ENCODE assay signal across 16 cellular contexts in genomic region chr2:148244593-148245292, GRCh38.
DNase-seq lines count a peak whose midpoint lies in the region; ATAC-seq, FAIRE-seq and TF ChIP-seq lines count a peak whose summit lies in the region.
"Had no signal": no experiment of that assay in that cellular context is flagged by ENCODE, and none has a peak within 500 bp of the region (broad histone marks: within the 10 kb centered on the region; RNA-seq: fewer than 3 reads in every experiment).

No MANE protein-coding gene starts in this region.

- no peak overlapping the region for H3K14ac ChIP-seq in H9 (ENCODE audit: insufficient read depth, low read length)

- H3K4me3 ChIP-seq in A549 (no peak overlapping the region), astrocyte (ENCODE audit: insufficient read depth, low read depth, low read length) (no peak overlapping the region)
- H3K4me3 ChIP-seq: BLaER1 treated with 17β-estradiol and CSF1 and Interleukin-3, amounts not matched to agents 10 nM and 100 nM had no signal

- H3K27ac Mint-ChIP-seq in H9 (peak overlapping the region; percentile 29 to 78 (median 77); a peak in 2 of 7 replicates), astrocyte (ENCODE audit: unreplicated experiment) (no peak overlapping the region)
- H3K27ac Mint-ChIP-seq: activated CD4-positive, alpha-beta memory T cell treated with anti-CD3 and anti-CD28 coated beads for 36 hours; activated naive CD8-positive, alpha-beta T cell; stimulated activated naive CD8-positive, alpha-beta T cell treated with anti-CD3 and anti-CD28 coated beads, Interleukin-15, Interleukin-2, amounts not matched to agents 100 ng/mL and 50 ng/mL, for 24 hours; T-helper 17 cell had no signal

- H3K36me3 Mint-ChIP-seq in H9 (ENCODE audit: insufficient read depth in 1 of 3, low read depth in 3 of 3) (peaks cover 6 to 10% (median 7%) of the 10 kb centered on the region in 3 experiments), astrocyte (ENCODE audit: low read depth, unreplicated experiment) (peaks cover 8% of the 10 kb centered on the region)

- peaks cover 16% of the 10 kb centered on the region; the same call in 2 of the 3 replicates for H3K9me3 ChIP-seq in A549
- H3K9me3 ChIP-seq in H9 (ENCODE audit: control insufficient read depth, low read depth, low read length): no peaks in the 10 kb centered on the region
- no peaks in the 10 kb centered on the region for H3K9me3 ChIP-seq in astrocyte (ENCODE audit: insufficient read depth, low read depth, low read length)

- H4K20me1 ChIP-seq in H9 (ENCODE audit: control insufficient read depth, insufficient read depth, insufficient read length) (no peaks in the 10 kb centered on the region), astrocyte (ENCODE audit: insufficient read depth, low read length) (no peaks in the 10 kb centered on the region)
- H4K20me1 ChIP-seq: BLaER1 treated with 17β-estradiol and CSF1 and Interleukin-3, amounts not matched to agents 10 nM and 100 nM had no signal

- H3K4me1 Mint-ChIP-seq in H9 (no peaks in the 10 kb centered on the region), astrocyte (ENCODE audit: low read depth, unreplicated experiment) (peaks cover 7% of the 10 kb centered on the region)
- H3K4me1 Mint-ChIP-seq: T-helper 17 cell had no signal

- H2AFZ ChIP-seq in H9 (ENCODE audit: low read length) (no peak overlapping the region), astrocyte (ENCODE audit: low read depth, low read length) (no peak overlapping the region)

- H2BK15ac ChIP-seq in H9 (ENCODE audit: low read depth, low read length): no peak overlapping the region

- DNase-seq in A549 (ENCODE audit: low read depth in 1 of 2, low spot score in 1 of 2) (peak in 1 of 2 experiments; percentile 25), H9 (no peak), astrocyte (ENCODE audit: low read depth) (peak; percentile 68), kidney glomerular epithelial cell (lab: John Stamatoyannopoulos, UW) (peak; percentile 65), cerebellum (ENCODE audit: low spot score) (no peak)
- DNase-seq: activated CD4-positive, alpha-beta memory T cell treated with anti-CD3 and anti-CD28 coated beads for 36 hours; islet precursor cell; MV-4-11; stimulated activated CD4-positive, alpha-beta T cell treated with anti-CD3 and anti-CD28 coated beads, Interleukin-1b, Interleukin-23, amount 100 ng/mL, for 48 hours; T-helper 17 cell had no signal

- H3K4me3 Mint-ChIP-seq in H9 (no peak overlapping the region), astrocyte (ENCODE audit: unreplicated experiment) (no peak overlapping the region)
- H3K4me3 Mint-ChIP-seq: activated CD4-positive, alpha-beta memory T cell treated with anti-CD3 and anti-CD28 coated beads for 36 hours; activated naive CD8-positive, alpha-beta T cell; stimulated activated naive CD8-positive, alpha-beta T cell treated with anti-CD3 and anti-CD28 coated beads, Interleukin-15, Interleukin-2, amounts not matched to agents 100 ng/mL and 50 ng/mL, for 24 hours; T-helper 17 cell had no signal

- H3K27me3 ChIP-seq in H9 (ENCODE audit: insufficient read depth, low read length) (no peaks in the 10 kb centered on the region), astrocyte (ENCODE audit: insufficient read depth, low read length) (no peaks in the 10 kb centered on the region)
- H3K27me3 ChIP-seq: BLaER1 treated with 17β-estradiol and CSF1 and Interleukin-3, amounts not matched to agents 10 nM and 100 nM had no signal

- H3K36me3 ChIP-seq in astrocyte (ENCODE audit: insufficient read depth, low read length): no peaks in the 10 kb centered on the region

- 54% methylated on average over 5 of the region's 5 CpGs for WGBS in A549 (ENCODE audit: missing lambda C conversion rate)
- no CpG with 5 or more reads among the region's 5 CpGs for WGBS in H9 (ENCODE audit: extremely low coverage, insufficient read length, low lambda C conversion rate)

- H3K23ac ChIP-seq in H9 (ENCODE audit: insufficient read length, low read depth, low read length): no peak overlapping the region

- no peak overlapping the region for H3K9ac ChIP-seq in H9 (ENCODE audit: extremely low read depth, insufficient read length, low read length)
- H3K9ac ChIP-seq in astrocyte (ENCODE audit: low read length): no peak overlapping the region
- H3K9ac ChIP-seq: BLaER1 treated with 17β-estradiol and CSF1 and Interleukin-3, amounts not matched to agents 10 nM and 100 nM had no signal

- H3K79me2 ChIP-seq in H9 (ENCODE audit: insufficient read depth, low read length) (no peaks in the 10 kb centered on the region), astrocyte (ENCODE audit: insufficient read depth, low read length) (no peaks in the 10 kb centered on the region)

- ATAC-seq in A549 (peak; percentile 85 to 88), HG02981 (IDR thresholded peaks at IDR 0.05; ENCODE audit: unreplicated experiment) (no peak), GM18498 (IDR thresholded peaks at IDR 0.05; ENCODE audit: unreplicated experiment) (no peak)
- no peak for ATAC-seq in activated CD4-positive, CD25-positive, alpha-beta regulatory T cell treated with anti-CD3 and anti-CD28 coated beads, Interleukin-2, amount 50 U/mL, for 24 hours
- ATAC-seq: T-helper 17 cell had no signal

- no peak overlapping the region for H3T11ph ChIP-seq in H9 (ENCODE audit: low read length)

- H3K9me3 Mint-ChIP-seq in H9: peaks cover 8 to 11% of the 10 kb centered on the region in 2 experiments; a peak in 4 of 5 replicates
- peaks cover 3% of the 10 kb centered on the region for H3K9me3 Mint-ChIP-seq in astrocyte (ENCODE audit: unreplicated experiment)

- H2BK12ac ChIP-seq in H9 (ENCODE audit: insufficient read length, low read depth, low read length): no peak overlapping the region

- no peak overlapping the region for H3K4ac ChIP-seq in H9 (ENCODE audit: low read depth, low read length)

- no peak overlapping the region for H4K5ac ChIP-seq in H9 (ENCODE audit: insufficient read length, low read depth, low read length)

- H3K27me3 Mint-ChIP-seq in H9 (ENCODE audit: low read depth): no peaks in the 10 kb centered on the region
- H3K27me3 Mint-ChIP-seq in astrocyte (ENCODE audit: low read depth, unreplicated experiment): no peaks in the 10 kb centered on the region
- H3K27me3 Mint-ChIP-seq: activated CD4-positive, alpha-beta memory T cell treated with anti-CD3 and anti-CD28 coated beads for 36 hours; activated naive CD8-positive, alpha-beta T cell; stimulated activated naive CD8-positive, alpha-beta T cell treated with anti-CD3 and anti-CD28 coated beads, Interleukin-15, Interleukin-2, amounts not matched to agents 100 ng/mL and 50 ng/mL, for 24 hours; T-helper 17 cell had no signal

- CTCF ChIA-PET in A549 (lab: Yijun Ruan, JAX): no interaction called here

- TF ChIP-seq CTCF in A549 (IDR thresholded peaks at IDR 0.05) (no peak), H9 (conservative IDR thresholded peaks at IDR 0.05) (no peak), astrocyte (IDR thresholded peaks at IDR 0.05; ENCODE audit: insufficient read depth, low read depth, low read length) (no peak)

- H3K27ac ChIP-seq in A549 (peak overlapping the region in 1 of 2 experiments; percentile 76; a peak in 3 of 6 replicates), H9 (ENCODE audit: insufficient read length, low read depth, low read length) (no peak overlapping the region), astrocyte (ENCODE audit: low read depth, low read length) (no peak overlapping the region)
- H3K27ac ChIP-seq: BLaER1 treated with 17β-estradiol and CSF1 and Interleukin-3, amounts not matched to agents 10 nM and 100 nM had no signal

- H3K23me2 ChIP-seq in H9 (ENCODE audit: insufficient read length, low read depth, low read length, poor library complexity, severe bottlenecking): no peaks in the 10 kb centered on the region

- H2AK5ac ChIP-seq in H9 (ENCODE audit: insufficient read length, low read length): no peak overlapping the region

- H3K18ac ChIP-seq in H9 (ENCODE audit: insufficient read length, low read depth, low read length): no peak overlapping the region

- POLR2A ChIA-PET in A549 (lab: Yijun Ruan, JAX): no interaction called here

- no peak overlapping the region for H4K91ac ChIP-seq in H9 (ENCODE audit: insufficient read length, low read depth, low read length)

- H3K79me1 ChIP-seq in H9 (ENCODE audit: insufficient read depth, low read depth, low read length, poor library complexity, severe bottlenecking): no peaks in the 10 kb centered on the region

- no peak for TF ChIP-seq RAD21 in A549 (conservative IDR thresholded peaks at IDR 0.05 in 1 of 2, IDR thresholded peaks at IDR 0.05 in 1 of 2)

- TF ChIP-seq EP300 in A549 (IDR thresholded peaks at IDR 0.05): no peak

- H3K56ac ChIP-seq in H9 (ENCODE audit: insufficient read length, low read depth, low read length): no peak overlapping the region

- no peak overlapping the region for H2BK5ac ChIP-seq in H9 (ENCODE audit: insufficient read length, low read length)

- no peak overlapping the region for H4K8ac ChIP-seq in H9 (replicated peaks; ENCODE audit: insufficient read length, low read depth, low read length)

- H3K4me1 ChIP-seq in A549: peaks cover 21% of the 10 kb centered on the region
- no peaks in the 10 kb centered on the region for H3K4me1 ChIP-seq in H9 (ENCODE audit: insufficient read depth, low read length)
- peaks cover 3% of the 10 kb centered on the region for H3K4me1 ChIP-seq in astrocyte (ENCODE audit: insufficient read depth, low read length)
- H3K4me1 ChIP-seq: BLaER1 treated with 17β-estradiol and CSF1 and Interleukin-3, amounts not matched to agents 10 nM and 100 nM had no signal

- FAIRE-seq in A549 (lab: Jason Lieb, UNC) (no peak), astrocyte (lab: Jason Lieb, UNC) (peak; percentile 80)

- H2BK120ac ChIP-seq in H9 (ENCODE audit: low read depth, low read length, poor library complexity, severe bottlenecking): no peak overlapping the region

- no peak for TF ChIP-seq POLR2A in A549 (IDR thresholded peaks at IDR 0.05; ENCODE audit: low read length)

- H2BK20ac ChIP-seq in H9 (ENCODE audit: low read depth, low read length, poor library complexity, severe bottlenecking): no peak overlapping the region

- H3K4me2 ChIP-seq in A549 (peak overlapping the region; percentile 60), H9 (ENCODE audit: insufficient read depth, insufficient read length, low read length) (no peak overlapping the region), astrocyte (ENCODE audit: low read length) (peak overlapping the region; percentile 4)
- H3K4me2 ChIP-seq: BLaER1 treated with 17β-estradiol and CSF1 and Interleukin-3, amounts not matched to agents 10 nM and 100 nM had no signal

TF ChIP-seq in A549, 52 proteins besides CTCF, POLR2A, EP300 and RAD21:
- TF ChIP-seq HOXB5 (CRISPR knock-in tag; IDR thresholded peaks at IDR 0.05) (no peak), MAFK (IDR thresholded peaks at IDR 0.05; ENCODE audit: partially characterized antibody) (peak; percentile 8)

Comparison
In these comparisons a context has a peak if more than half of its experiments do, and no peak if none do; other contexts are left out.
1. ATAC-seq: peak in A549 (2 of 2); none in HG02981 (single experiment), GM18498 (single experiment) and activated CD4-positive, CD25-positive, alpha-beta regulatory T cell treated with anti-CD3 and anti-CD28 coated beads, Interleukin-2, amount 50 U/mL, for 24 hours (0 of 2).
2. DNase-seq: peak in astrocyte (single experiment) and kidney glomerular epithelial cell (single experiment); none in H9 (single experiment) and cerebellum (single experiment).